Comparison of ENCODE assay signal across 8 cellular contexts in genomic region chr11:47981667-47982404, GRCh38. TPM values are rescaled to one million over a fixed set of nuclear protein-coding genes. Genes with fewer than 3 reads are reported as not detected.
A peak's percentile ranks its signal among the peaks of the same experiment; 100 is the strongest.
DNase-seq lines count a peak whose midpoint lies in the region; ATAC-seq, FAIRE-seq and TF ChIP-seq lines count a peak whose summit lies in the region.

No MANE protein-coding gene starts in this region.

- H3K4me1 ChIP-seq in PC-3 (ENCODE audit: insufficient read depth, low read length) (peaks cover 37% of the 10 kb centered on the region), neuronal stem cell (ENCODE audit: control insufficient read depth in 2 of 2, insufficient read depth in 1 of 2, low read depth in 1 of 2, low read length in 2 of 2) (peaks cover 14 to 19% of the 10 kb centered on the region in 2 donors)

- no peak for TF ChIP-seq POLR2A in GM12892 (IDR thresholded peaks at IDR 0.05; ENCODE audit: low read depth, low read length)

- POLR2A ChIA-PET in PC-3 (lab: Charles Lee; ENCODE audit: unreplicated experiment) = no interaction called here

- intact Hi-C loops in PC-3 (cut with micrococcal nuclease) = loop anchor here (1.0 to 10.0 kb wide), 3 partner anchors 35 to 127 kb away; no protein-coding TSS in a partner anchor

- H3K79me1 ChIP-seq in neuronal stem cell (ENCODE audit: low read depth, low read length) = peaks cover 2% of the 10 kb centered on the region

- H2BK120ac ChIP-seq in neuronal stem cell (ENCODE audit: low read depth, low read length) = peak overlapping the region; percentile 90

- no peak overlapping the region for H3K4ac ChIP-seq in neuronal stem cell (ENCODE audit: low read length)

- H3K23ac ChIP-seq in neuronal stem cell (ENCODE audit: low read depth, low read length, poor library complexity) = peak overlapping the region; percentile 5

- H3F3A ChIP-seq in PC-3 (ENCODE audit: low read length, unreplicated experiment) = no peaks in the 10 kb centered on the region

- no peak overlapping the region for H4K91ac ChIP-seq in neuronal stem cell (ENCODE audit: low read depth, low read length, poor library complexity)

- no peaks in the 10 kb centered on the region for H4K20me1 ChIP-seq in PC-3 (ENCODE audit: low read length)

- H2AK5ac ChIP-seq in neuronal stem cell (ENCODE audit: low read depth, low read length) = peak overlapping the region; percentile 56

- H2AFZ ChIP-seq in PC-3 (ENCODE audit: low read length) (peak overlapping the region; percentile 46; the same call in 1 of the 2 replicates), neuronal stem cell (ENCODE audit: low read length) (peak overlapping the region; percentile 96)

- H2BK12ac ChIP-seq in neuronal stem cell (ENCODE audit: low read length) = no peak overlapping the region

- H3K36me3 ChIP-seq in PC-3 (ENCODE audit: low read depth, low read length) (no peaks in the 10 kb centered on the region), neuronal stem cell (replicated peaks in 1 of 2; ENCODE audit: control insufficient read depth in 2 of 2, insufficient read depth in 2 of 2, low read length in 2 of 2) (peaks cover 0 to 1% of the 10 kb centered on the region in 2 donors)

- H3K4me2 ChIP-seq in PC-3 (ENCODE audit: low read length) = peak overlapping the region; percentile 94
- H3K4me2 ChIP-seq in neuronal stem cell (ENCODE audit: insufficient read depth, low read length, poor library complexity, severe bottlenecking) = peak overlapping the region; percentile 67

- H2BK5ac ChIP-seq in neuronal stem cell (ENCODE audit: low read length) = no peak overlapping the region

- H3K9me3 ChIP-seq in PC-3 (ENCODE audit: low read length) (no peaks in the 10 kb centered on the region), neuronal stem cell (replicated peaks in 1 of 2; ENCODE audit: control insufficient read depth in 2 of 2, insufficient read depth in 1 of 2, low read depth in 1 of 2, low read length in 2 of 2) (no peaks in the 10 kb centered on the region)

- H3K9me2 ChIP-seq in PC-3 (replicated peaks; ENCODE audit: low read length) = no peaks in the 10 kb centered on the region

- peak overlapping the region; percentile 15 for H3K18ac ChIP-seq in neuronal stem cell (ENCODE audit: low read length)

- H3K27me3 ChIP-seq in PC-3 (ENCODE audit: low read length) (no peaks in the 10 kb centered on the region), neuronal stem cell (ENCODE audit: control insufficient read depth in 3 of 3, insufficient read depth in 3 of 3, low read depth in 1 of 3, low read length in 3 of 3) (no peaks in the 10 kb centered on the region)

- H3K14ac ChIP-seq in neuronal stem cell (ENCODE audit: low read length) = no peak overlapping the region

- peaks cover 57% of the 10 kb centered on the region for H3K79me2 ChIP-seq in PC-3 (ENCODE audit: low read length)

- TF ChIP-seq CTCF in GM12865 (IDR thresholded peaks at IDR 0.05; ENCODE audit: insufficient read depth, low read depth, low read length, missing control alignments) (no peak), PC-3 (conservative IDR thresholded peaks at IDR 0.05; ENCODE audit: low read depth, low read length) (no peak), epithelial cell of esophagus (IDR thresholded peaks at IDR 0.05; ENCODE audit: insufficient read depth, low read depth, low read length, missing control alignments) (no peak)

- DNase-seq in GM12865 (ENCODE audit: low read depth) (no peak), PC-3 (no peak), epithelial cell of esophagus (ENCODE audit: low read depth) (no peak), neuronal stem cell (ENCODE audit: low spot score) (no peak), GM12892 (ENCODE audit: insufficient read length) (no peak), hippocampal formation (lab: John Stamatoyannopoulos, UW) (no peak)

- no CpG with 5 or more reads among the region's 17 CpGs for WGBS in neuronal stem cell (ENCODE audit: extremely low coverage in 2 of 2, insufficient read length in 2 of 2, insufficient replicate concordance in 1 of 2), 2 donors

- H3K27ac ChIP-seq in PC-3 (ENCODE audit: low read length) = no peak overlapping the region; the same call in 1 of the 2 replicates
- no peak overlapping the region for H3K27ac ChIP-seq in neuronal stem cell (replicated peaks; ENCODE audit: low read length)

- H3K4me3 ChIP-seq in GM12865 (ENCODE audit: low read depth, low read length) = peak overlapping the region; percentile 75
- peak overlapping the region; percentile 86 for H3K4me3 ChIP-seq in PC-3 (ENCODE audit: low read length)
- H3K4me3 ChIP-seq in epithelial cell of esophagus (ENCODE audit: low read length) = peak overlapping the region; percentile 45
- H3K4me3 ChIP-seq in neuronal stem cell (ENCODE audit: low read length in 2 of 2) = peak overlapping the region; percentile 67 to 94

- BruUV-seq in PC-3 (replicated peaks; lab: Mats Ljungman, UMichigan) = TSS peak; percentile 36

- FAIRE-seq in GM12892 (lab: Jason Lieb, UNC) = no peak

- CTCF ChIA-PET in PC-3 (lab: Charles Lee) = no interaction called here

- H3K9ac ChIP-seq in PC-3 (ENCODE audit: low read length) (peak overlapping the region; percentile 85), neuronal stem cell (ENCODE audit: low read depth, low read length, poor library complexity) (no peak overlapping the region)

- ATAC-seq in PC-3 (no peak; the same call in 1 of the 2 replicates), HG03135 (IDR thresholded peaks at IDR 0.05; ENCODE audit: unreplicated experiment) (no peak), HG03196 (IDR thresholded peaks at IDR 0.05; ENCODE audit: unreplicated experiment) (no peak)

- no peak overlapping the region for H2BK15ac ChIP-seq in neuronal stem cell (ENCODE audit: low read length)

- H4K8ac ChIP-seq in neuronal stem cell (ENCODE audit: low read depth, low read length) = no peak overlapping the region

RNA-seq across cellular contexts. Expression of gene PTPRJ, which starts 1.5 kb away (rescaled TPM):
- total RNA-seq in PC-3 (2014; rRNA removed) = 10.5 and 12.8 TPM in 2 replicates
- polyA plus RNA-seq in neuronal stem cell (2013, experiment 1 of 2) = 12.6 TPM
- 12.9 TPM for polyA plus RNA-seq in neuronal stem cell (2013, experiment 2 of 2)
- 6.9 TPM for polyA plus RNA-seq in GM12892 (2012; ENCODE audit: missing spikeins)
